ENCODE assay signal across 10 cellular contexts in genomic region chr12:109544955-109545531, GRCh38. TPM values are rescaled to one million over a fixed set of nuclear protein-coding genes. Genes with fewer than 3 reads are reported as not detected.
DNase-seq lines count a peak whose midpoint lies in the region; ATAC-seq and TF ChIP-seq lines count a peak whose summit lies in the region.
"Had no signal": no experiment of that assay in that cellular context is flagged by ENCODE, and none has a peak within 500 bp of the region (broad histone marks: within the 10 kb centered on the region; RNA-seq: fewer than 3 reads in every experiment).

No MANE protein-coding gene starts in this region.

- ATAC-seq in T-cell (replicated peaks in 1 of 4) (peak in 3 of 4 experiments; percentile 32 to 70 (median 53)), foreskin keratinocyte (peak; percentile 43), HG03378 (IDR thresholded peaks at IDR 0.05; ENCODE audit: unreplicated experiment) (no peak), HG03432 (IDR thresholded peaks at IDR 0.05; ENCODE audit: unreplicated experiment) (no peak)

- peaks cover 24% of the 10 kb centered on the region for H3K27me3 ChIP-seq in foreskin keratinocyte

- H3K4me1 ChIP-seq in foreskin keratinocyte = peaks cover 19% of the 10 kb centered on the region

- peak; percentile 49 for DNase-seq in A172 (ENCODE audit: low spot score)
- peak; percentile 57 for DNase-seq in GM03348 (ENCODE audit: low spot score)
- peak in 18 of 34 experiments; percentile 4 to 41 (median 11) for DNase-seq in T-cell
- peak in 1 of 2 donors; percentile 21 for DNase-seq in foreskin keratinocyte
- DNase-seq in endothelial cell (ENCODE audit: low spot score) = no peak
- DNase-seq in UCSD-AML1 (lab: John Stamatoyannopoulos, UW; ENCODE audit: unreplicated experiment) = no peak
- DNase-seq: mesendoderm, upper lobe of left lung had no signal

- peak overlapping the region in 1 of 2 donors; percentile 59 for H3K27ac Mint-ChIP-seq in T-cell
- H3K27ac Mint-ChIP-seq in endothelial cell (ENCODE audit: unreplicated experiment) = no peak overlapping the region

- H3K4me1 Mint-ChIP-seq in T-cell (peaks cover 8 to 13% (median 9%) of the 10 kb centered on the region in 3 donors), endothelial cell (ENCODE audit: unreplicated experiment) (peaks cover 13% of the 10 kb centered on the region)

- no peak for TF ChIP-seq CTCF in foreskin keratinocyte (conservative IDR thresholded peaks at IDR 0.05)
- no peak for TF ChIP-seq CTCF in endothelial cell (IDR thresholded peaks at IDR 0.05; ENCODE audit: unreplicated experiment)

- peaks cover 16 to 29% of the 10 kb centered on the region in 2 donors for H3K27me3 Mint-ChIP-seq in T-cell
- peaks cover 5% of the 10 kb centered on the region for H3K27me3 Mint-ChIP-seq in endothelial cell (ENCODE audit: unreplicated experiment)

- H3K4me3 Mint-ChIP-seq in T-cell (no peak overlapping the region), endothelial cell (ENCODE audit: unreplicated experiment) (no peak overlapping the region)

- no peak overlapping the region for H3K27ac ChIP-seq in foreskin keratinocyte
- H3K27ac ChIP-seq: upper lobe of left lung had no signal

- H3K9me3 Mint-ChIP-seq in T-cell (no peaks in the 10 kb centered on the region), endothelial cell (ENCODE audit: unreplicated experiment) (no peaks in the 10 kb centered on the region)

- CTCF ChIA-PET in T-cell (lab: Charles Lee) = no interaction called here

- POLR2A ChIA-PET in T-cell (lab: Charles Lee) = no interaction called here

- H3K36me3 Mint-ChIP-seq in T-cell (no peaks in the 10 kb centered on the region), endothelial cell (ENCODE audit: low read depth, unreplicated experiment) (no peaks in the 10 kb centered on the region)

RNA-seq across cellular contexts. Expression of gene MMAB, which starts 28.3 kb away (rescaled TPM):
- total RNA-seq in A172 (2014; rRNA removed; shearing (Covaris generic)) = 51.2 and 52.0 TPM in 2 replicates
- total RNA-seq in T-cell (10 to 100 TPM; 11.4 to 23.2 (median 15.2) TPM), foreskin keratinocyte (68.0 and 91.7 TPM in 2 replicates), endothelial cell (ENCODE audit: unreplicated experiment) (41.6 TPM)
- polyA plus RNA-seq in foreskin keratinocyte = 97.6 and 115 TPM in 2 replicates

RNA-seq across cellular contexts. Expression of gene MVK, which starts 28.6 kb away (rescaled TPM):
- 18.7 and 30.2 TPM in 2 replicates for total RNA-seq in A172 (2014; rRNA removed; shearing (Covaris generic))
- total RNA-seq in T-cell (10 to 100 TPM; 10.9 to 14.9 (median 12.8) TPM), foreskin keratinocyte (52.2 and 55.9 TPM in 2 replicates), endothelial cell (ENCODE audit: unreplicated experiment) (40.7 TPM)
- polyA plus RNA-seq in foreskin keratinocyte = 60.5 and 64.7 TPM in 2 replicates

Comparison
In these comparisons a context has a peak if more than half of its experiments do, and no peak if none do; other contexts are left out.
1. DNase-seq: peak in A172 (single experiment), GM03348 (single experiment) and T-cell (18 of 34); none in endothelial cell (single experiment) and UCSD-AML1 (single experiment).
2. ATAC-seq: peak in T-cell (3 of 4) and foreskin keratinocyte (single experiment); none in HG03378 (single experiment) and HG03432 (single experiment).